In genomic region chr19:57935731-57936130, GRCh38 we compare ENCODE assay signal across 18 cellular contexts. TPM values are rescaled to one million over a fixed set of nuclear protein-coding genes. Genes with fewer than 3 reads are reported as not detected.
DNase-seq lines count a peak whose midpoint lies in the region; ATAC-seq, FAIRE-seq and TF ChIP-seq lines count a peak whose summit lies in the region.
"Had no signal": no experiment of that assay in that cellular context is flagged by ENCODE, and none has a peak within 500 bp of the region (broad histone marks: within the 10 kb centered on the region; RNA-seq: fewer than 3 reads in every experiment).

No MANE protein-coding gene starts in this region.

- intact Hi-C loops in right lobe of liver (cut with DNase I) = no loop called here

- H3K9me3 Mint-ChIP-seq in endodermal cell (peaks cover 79% of the 10 kb centered on the region), nephron progenitor cell (peaks cover 100% of the 10 kb centered on the region), type B pancreatic cell (peaks cover 31% of the 10 kb centered on the region)

- H3K9ac ChIP-seq in liver (ENCODE audit: low read depth in 1 of 2, low read length in 2 of 2) = no peak overlapping the region
- H3K9ac ChIP-seq in endodermal cell (ENCODE audit: extremely low read depth, low read length, poor library complexity, severe bottlenecking) = no peak overlapping the region

- no peaks in the 10 kb centered on the region for H3K27me3 Mint-ChIP-seq in endodermal cell (ENCODE audit: insufficient read depth)
- H3K27me3 Mint-ChIP-seq in nephron progenitor cell (ENCODE audit: low read depth, poor library complexity) = peaks cover 7% of the 10 kb centered on the region
- no peaks in the 10 kb centered on the region for H3K27me3 Mint-ChIP-seq in type B pancreatic cell
- H3K27me3 Mint-ChIP-seq: activated B cell treated with CpG ODN at 0.5 μM for 24 hours had no signal

- no peak for ATAC-seq in right lobe of liver
- ATAC-seq: HCT116 had no signal

- 89% methylated on average over 12 of the region's 12 CpGs for WGBS in liver
- WGBS in right lobe of liver (ENCODE audit: insufficient coverage, low coverage, low lambda C conversion rate, missing lambda C conversion rate) = 85% methylated on average over 12 of the region's 12 CpGs
- 89 to 90% methylated on average over 11 to 12 of the region's 12 CpGs for WGBS in endodermal cell (ENCODE audit: insufficient coverage in 1 of 2, insufficient read length in 1 of 2), 2 experiments

- no peak overlapping the region for H3K27ac Mint-ChIP-seq in endodermal cell
- no peak overlapping the region for H3K27ac Mint-ChIP-seq in nephron progenitor cell
- H3K27ac Mint-ChIP-seq in type B pancreatic cell = no peak overlapping the region

- peak overlapping the region; percentile 97 for H3K4me3 Mint-ChIP-seq in endodermal cell
- H3K4me3 Mint-ChIP-seq in nephron progenitor cell = peak overlapping the region; percentile 99
- peak overlapping the region; percentile 97 for H3K4me3 Mint-ChIP-seq in type B pancreatic cell

- no peak for TF ChIP-seq RAD21 in liver (IDR thresholded peaks at IDR 0.05)

- H3K4me1 ChIP-seq in liver (ENCODE audit: control insufficient read depth in 4 of 4, insufficient read depth in 4 of 4, low read length in 3 of 4) = peaks cover 0 to 5% (median 4%) of the 10 kb centered on the region in 4 donors
- no peaks in the 10 kb centered on the region for H3K4me1 ChIP-seq in right lobe of liver
- no peaks in the 10 kb centered on the region for H3K4me1 ChIP-seq in endodermal cell (ENCODE audit: control insufficient read depth, insufficient read depth, low read length)
- H3K4me1 ChIP-seq: suprapubic skin had no signal

- TF ChIP-seq CTCF in liver (IDR thresholded peaks at IDR 0.05; ENCODE audit: low read depth, low read length, missing input control) = no peak
- TF ChIP-seq CTCF in right lobe of liver (IDR thresholded peaks at IDR 0.05) = no peak
- no peak for TF ChIP-seq CTCF in endodermal cell (conservative IDR thresholded peaks at IDR 0.05)
- TF ChIP-seq CTCF in nephron progenitor cell (IDR thresholded peaks at IDR 0.05) = no peak
- TF ChIP-seq CTCF in type B pancreatic cell (conservative IDR thresholded peaks at IDR 0.05) = no peak

- DNase-seq in right lobe of liver (no peak), endodermal cell (no peak), nephron progenitor cell (no peak), type B pancreatic cell (ENCODE audit: extremely low spot score, unreplicated experiment) (no peak), mesenteric fat pad (ENCODE audit: low spot score) (no peak), NOMO-1 (lab: John Stamatoyannopoulos, UW; ENCODE audit: unreplicated experiment in 2 of 2) (no peak), urothelium cell line (ENCODE audit: low spot score) (no peak)
- DNase-seq: effector CD4-positive, alpha-beta T cell; GDM1; NCI-H526 treated with DMSO at 0.1 percent for 48 hours; SW 1271 had no signal

- TF ChIP-seq POLR2A in right lobe of liver (IDR thresholded peaks at IDR 0.05) = no peak

- no peaks in the 10 kb centered on the region for H3K27me3 ChIP-seq in liver (ENCODE audit: control insufficient read depth in 4 of 4, insufficient read depth in 4 of 4, low read length in 3 of 4)
- H3K27me3 ChIP-seq in right lobe of liver = no peaks in the 10 kb centered on the region
- H3K27me3 ChIP-seq in endodermal cell (ENCODE audit: control insufficient read depth, insufficient read depth, low read length, poor library complexity, severe bottlenecking) = no peaks in the 10 kb centered on the region
- H3K27me3 ChIP-seq: brain microvascular endothelial cell, suprapubic skin had no signal

- peak overlapping the region in 2 of 3 donors; percentile 61 to 82 for H3K4me3 ChIP-seq in liver (ENCODE audit: low read depth in 1 of 3, low read length in 3 of 3)
- no peak overlapping the region for H3K4me3 ChIP-seq in right lobe of liver
- peak overlapping the region; percentile 97 for H3K4me3 ChIP-seq in endodermal cell (ENCODE audit: low read length)

- H3K36me3 ChIP-seq in liver (ENCODE audit: control insufficient read depth in 4 of 4, insufficient read depth in 3 of 4, low read depth in 1 of 4, low read length in 3 of 4) = peaks cover 0 to 10% (median 10%) of the 10 kb centered on the region in 4 donors
- H3K36me3 ChIP-seq in right lobe of liver = no peaks in the 10 kb centered on the region
- peaks cover 57% of the 10 kb centered on the region for H3K36me3 ChIP-seq in endodermal cell (ENCODE audit: control insufficient read depth, insufficient read depth, low read length)
- H3K36me3 ChIP-seq: brain microvascular endothelial cell had no signal

- no peak overlapping the region for H3K27ac ChIP-seq in liver (ENCODE audit: low read depth in 1 of 2, low read length in 2 of 2)
- H3K27ac ChIP-seq in right lobe of liver = no peak overlapping the region
- H3K27ac ChIP-seq in endodermal cell (ENCODE audit: low read depth, low read length) = no peak overlapping the region
- H3K27ac ChIP-seq: brain microvascular endothelial cell had no signal

- H3K4me1 Mint-ChIP-seq in endodermal cell (peaks cover 3% of the 10 kb centered on the region), nephron progenitor cell (peaks cover 11% of the 10 kb centered on the region), type B pancreatic cell (ENCODE audit: unreplicated experiment) (peaks cover 11% of the 10 kb centered on the region)

- H3K36me3 Mint-ChIP-seq in endodermal cell (ENCODE audit: low read depth) (peaks cover 82% of the 10 kb centered on the region), nephron progenitor cell (ENCODE audit: low read depth) (peaks cover 100% of the 10 kb centered on the region), type B pancreatic cell (peaks cover 69% of the 10 kb centered on the region)

- no peak for FAIRE-seq in urothelium cell line (lab: Jason Lieb, UNC)
- FAIRE-seq: RCC 7860 had no signal

- H3K9me3 ChIP-seq in liver (ENCODE audit: control insufficient read depth in 4 of 4, low read length in 3 of 4) = peaks cover 17 to 45% (median 37%) of the 10 kb centered on the region in 4 donors
- peaks cover 0 to 11% (median under 1%) of the 10 kb centered on the region in 4 donors for H3K9me3 ChIP-seq in right lobe of liver
- H3K9me3 ChIP-seq in endodermal cell (ENCODE audit: control insufficient read depth, low read length) = peaks cover 52% of the 10 kb centered on the region

TF ChIP-seq in liver, 16 proteins besides CTCF, POLR2A, EP300 and RAD21:
- TF ChIP-seq EGR1 (IDR thresholded peaks at IDR 0.05; ENCODE audit: low read depth in 2 of 2) = no peak
- TF ChIP-seq NR2F2 (IDR thresholded peaks at IDR 0.05) = no peak

RNA-seq across cellular contexts. Expression of gene ZNF418, which starts 0.5 kb away (rescaled TPM):
- total RNA-seq in liver (1 to 10 TPM; 2.6 to 3.1 TPM), right lobe of liver (1 to 10 TPM; 1.0 to 3.7 (median 2.4) TPM), endodermal cell (10 to 100 TPM; 21.5 to 29.6 TPM), type B pancreatic cell (ENCODE audit: low replicate concordance) (14.3 and 24.6 TPM in 2 replicates), mesenteric fat pad (5.2 TPM)
- 1 to 10 TPM in 1 of 2 donors, under 1 TPM in 1; 0.51 to 1.4 TPM for polyA plus RNA-seq in liver
- 13.4 TPM for polyA plus RNA-seq in endodermal cell (2013, experiment 1 of 2)
- polyA plus RNA-seq in endodermal cell (2013, experiment 2 of 2) = 10.1 TPM

RNA-seq across cellular contexts. Expression of gene ZNF256, which starts 11.8 kb away (rescaled TPM):
- total RNA-seq in liver (1 to 10 TPM; 1.6 to 4.4 TPM), right lobe of liver (1 to 10 TPM in 2 of 6 experiments, under 1 TPM in 4; 0.50 to 1.6 (median 0.75) TPM), endodermal cell (10 to 100 TPM; 10.4 to 11.0 TPM), type B pancreatic cell (ENCODE audit: low replicate concordance) (10.2 and 10.4 TPM in 2 replicates), mesenteric fat pad (4.0 TPM)
- under 1 TPM; 0.53 to 0.67 TPM for polyA plus RNA-seq in liver
- polyA plus RNA-seq in endodermal cell (2013, experiment 1 of 2) = 12.0 TPM
- polyA plus RNA-seq in endodermal cell (2013, experiment 2 of 2) = 9.8 TPM

RNA-seq across cellular contexts. Expression of gene ZNF417, which starts 19.3 kb away (rescaled TPM):
- total RNA-seq in liver (10 to 100 TPM; 12.9 to 16.3 TPM), right lobe of liver (10 to 100 TPM in 3 of 6 experiments, 1 to 10 TPM in 3; 4.1 to 12.6 (median 7.8) TPM), endodermal cell (10 to 100 TPM; 16.5 to 30.9 TPM), type B pancreatic cell (ENCODE audit: low replicate concordance) (20.8 and 26.8 TPM in 2 replicates), mesenteric fat pad (11.1 TPM)
- polyA plus RNA-seq in liver = 1 to 10 TPM; 1.2 to 1.7 TPM
- 12.0 TPM for polyA plus RNA-seq in endodermal cell (2013, experiment 1 of 2)
- 11.3 TPM for polyA plus RNA-seq in endodermal cell (2013, experiment 2 of 2)

RNA-seq across cellular contexts. Expression of gene C19orf18, which starts 38.6 kb away (rescaled TPM):
- total RNA-seq in liver (under 1 TPM in 1 of 2 donors, not detected in 1; 0.23 TPM), right lobe of liver (under 1 TPM in 3 of 6 experiments, not detected in 3; 0.24 to 0.88 (median 0.39) TPM), endodermal cell (under 1 TPM; 0.40 to 0.51 TPM), type B pancreatic cell (ENCODE audit: low replicate concordance) (1.0 and 2.5 TPM in 2 replicates), mesenteric fat pad (1.3 TPM)
- under 1 TPM; 0.14 to 0.58 TPM for polyA plus RNA-seq in liver
- 0.53 TPM for polyA plus RNA-seq in endodermal cell (2013, experiment 1 of 2)
- polyA plus RNA-seq in endodermal cell (2013, experiment 2 of 2) = 1.0 TPM
- total RNA-seq: lung microvascular endothelial cell had no signal

RNA-seq across cellular contexts. Expression of gene ZNF814, which starts 46.9 kb away (rescaled TPM):
- 10 to 100 TPM in 1 of 2 donors, 1 to 10 TPM in 1; 9.1 to 13.8 TPM for total RNA-seq in liver
- polyA plus RNA-seq in liver = 1 to 10 TPM; 6.9 to 7.3 TPM
- 10 to 100 TPM in 3 of 6 experiments, 1 to 10 TPM in 3; 5.1 to 11.7 (median 8.7) TPM for total RNA-seq in right lobe of liver
- 10 to 100 TPM; 54.7 to 63.0 TPM for total RNA-seq in endodermal cell
- polyA plus RNA-seq in endodermal cell (2013, experiment 1 of 2) = 25.6 TPM
- 25.0 TPM for polyA plus RNA-seq in endodermal cell (2013, experiment 2 of 2)
- total RNA-seq in type B pancreatic cell (ENCODE audit: low replicate concordance) = 28.2 and 38.3 TPM in 2 replicates
- total RNA-seq in mesenteric fat pad = 19.7 TPM

Comparison
In these comparisons a context has a peak if more than half of its experiments do, and no peak if none do; other contexts are left out.
1. H3K4me3 ChIP-seq: peak in liver (2 of 3) and endodermal cell (single experiment); none in right lobe of liver (0 of 3).
2. Peak in every context shown above with its lines, with median percentiles within 50 percentile points of each other: H3K4me3 Mint-ChIP-seq.